28 cellular contexts compared by ENCODE assay signal in genomic region chrX:82649645-82650044, GRCh38.
"Had no signal": no experiment of that assay in that cellular context is flagged by ENCODE, and none has a peak within 500 bp of the region (broad histone marks: within the 10 kb centered on the region; RNA-seq: fewer than 3 reads in every experiment).

No MANE protein-coding gene starts in this region.

- H3K4me3 ChIP-seq: left lung, lower lobe of right lung, pancreas, prostate gland, sigmoid colon, tibial nerve, uterus had no signal

- DNase-seq: hypothalamus; immature natural killer cell; kidney; left colon; left lung; lower lobe of right lung; mammary epithelial cell; mesenchymal stem cell; naive thymus-derived CD8-positive, alpha-beta T cell; nucleus accumbens; pancreas; posterior cingulate gyrus; retina; right cardiac atrium; sigmoid colon; small intestine; stimulated activated CD4-positive, alpha-beta T cell treated with anti-CD3 and anti-CD28 coated beads, Interleukin-1b, Interleukin-23, amount 100 ng/mL, for 48 hours; stimulated activated CD4-positive, alpha-beta T cell treated with anti-CD3 and anti-CD28 coated beads, Interleukin-2, amount 100 ng/mL, for 48 hours; stimulated activated CD4-positive, alpha-beta T cell treated with anti-CD3 and anti-CD28 coated beads, Interleukin-4, amount 100 ng/mL, for 4 hours; stimulated activated CD8-positive, alpha-beta memory T cell treated with anti-CD3 and anti-CD28 coated beads, Interleukin-4, amount 100 ng/mL, for 48 hours; stimulated activated naive CD4-positive, alpha-beta T cell treated with Interleukin-2 at 50 U/mL for 16 hours; stimulated activated naive CD8-positive, alpha-beta T cell treated with anti-CD3 and anti-CD28 coated beads, Interleukin-15, amount 100 ng/mL, for 72 hours; substantia nigra; uterus had no signal

- H3K4me1 ChIP-seq: left lung, lower lobe of right lung, pancreas, prostate gland, sigmoid colon, tibial nerve, uterus had no signal

- H3K36me3 ChIP-seq: left lung, lower lobe of right lung, pancreas, prostate gland, sigmoid colon, tibial nerve, uterus had no signal

- ATAC-seq: left colon; left lung; lower lobe of right lung; naive thymus-derived CD8-positive, alpha-beta T cell; pancreas; right cardiac atrium; stimulated activated memory B cell treated with anti-CD40 and anti-IgM and Interleukin-4, amounts not matched to agents 10 μg/mL and 1 μg/mL and 100 μg/mL, for 72 hours; stimulated activated naive CD8-positive, alpha-beta T cell treated with anti-CD3 and anti-CD28 coated beads, Interleukin-15, amount 100 ng/mL, for 72 hours had no signal

- H3K27ac ChIP-seq: left lung, lower lobe of right lung, pancreas, prostate gland, sigmoid colon, tibial nerve, uterus had no signal

- H3K27me3 ChIP-seq: left lung, pancreas, sigmoid colon, tibial nerve, uterus had no signal

- FAIRE-seq: islet of Langerhans, kidney, pancreas, small intestine had no signal

- H3K9me3 ChIP-seq: left lung, lower lobe of right lung, pancreas, prostate gland, sigmoid colon had no signal
